9 cellular contexts compared by ENCODE assay signal in the genomic region with DNA sequence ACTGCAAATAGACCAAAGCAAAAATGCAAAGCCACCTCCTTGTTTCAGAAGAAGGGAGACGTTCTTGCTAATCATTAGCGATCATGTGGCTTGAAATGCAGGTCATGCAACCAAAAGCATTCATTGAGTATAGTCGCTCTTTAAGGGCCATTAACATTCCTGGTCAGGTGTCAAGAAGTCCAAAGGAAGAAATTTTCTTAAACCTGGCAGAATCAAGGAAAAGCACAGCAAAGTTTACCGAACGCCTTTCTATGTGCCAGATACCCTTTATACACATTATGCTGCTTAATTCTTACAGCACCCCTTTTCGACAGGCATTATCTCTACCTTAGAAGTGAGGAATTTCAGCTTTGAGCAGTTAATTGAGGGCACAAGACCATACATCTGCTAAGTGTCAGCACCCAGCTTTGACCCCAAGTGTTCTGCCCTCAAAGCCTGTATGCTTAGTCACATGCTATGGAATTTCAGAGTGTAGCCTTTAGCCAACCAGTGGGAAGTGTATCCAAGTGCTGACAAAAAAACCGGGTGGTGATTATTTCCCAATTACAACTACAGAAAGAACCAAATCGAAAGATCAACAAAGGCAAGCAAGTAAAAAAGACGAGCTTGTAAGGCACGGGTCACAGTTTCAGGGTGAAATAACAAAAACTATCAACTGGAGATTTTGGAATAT.
DNase-seq lines count a peak whose midpoint lies in the region; TF ChIP-seq lines count a peak whose summit lies in the region.
"Had no signal": no experiment of that assay in that cellular context is flagged by ENCODE, and none has a peak within 500 bp of the region (broad histone marks: within the 10 kb centered on the region; RNA-seq: fewer than 3 reads in every experiment).

No MANE protein-coding gene starts in this region.

- DNase-seq in astrocyte of the spinal cord (ENCODE audit: low read depth, low spot score) = peak; percentile 64
- peak; percentile 82 for DNase-seq in kidney tubule cell (ENCODE audit: low spot score)
- DNase-seq in stromal cell of bone marrow (ENCODE audit: low read depth) = peak; percentile 58
- no peak for DNase-seq in NK-92 treated with Interleukin-12 subunit alpha and Interleukin-12 subunit beta, amount 100 ng/mL, for 24 hours (lab: John Stamatoyannopoulos, UW)
- DNase-seq in dedifferentiated amniotic fluid mesenchymal stem cell (ENCODE audit: extremely low spot score) = no peak
- no peak for DNase-seq in NCI-H524 treated with DMSO at 0.1 percent for 48 hours (lab: John Stamatoyannopoulos, UW)
- DNase-seq: effector CD8-positive, alpha-beta T cell had no signal

- no peaks in the 10 kb centered on the region for H3K9me3 ChIP-seq in HEK293 (ENCODE audit: control insufficient read depth, insufficient read depth, low read depth, low read length)

- TF ChIP-seq CTCF in HEK293 (tag by site-specific recombination; IDR thresholded peaks at IDR 0.05) = no peak
- TF ChIP-seq CTCF in astrocyte of the spinal cord (IDR thresholded peaks at IDR 0.05; ENCODE audit: low read depth, low read length) = no peak

- no peak overlapping the region for H3K4me3 ChIP-seq in HEK293 (ENCODE audit: low read depth, low read length)
- peak overlapping the region; percentile 10 for H3K4me3 ChIP-seq in astrocyte of the spinal cord (ENCODE audit: low read depth, low read length)

- H3K36me3 ChIP-seq in HEK293 (ENCODE audit: control insufficient read depth in 2 of 2, insufficient read depth in 1 of 2, low read length in 2 of 2) = peaks cover 0 to 10% of the 10 kb centered on the region in 2 experiments; a peak in 2 of 3 replicates

- in situ Hi-C loops in astrocyte of the spinal cord (cut with HindIII; ENCODE audit: low sequenced_read_pairs) = no loop called here

- no peak overlapping the region for H3K27ac ChIP-seq in HEK293 (ENCODE audit: extremely low read depth, low read depth, low read length)
- H3K27ac ChIP-seq: parathyroid adenoma had no signal

- H3K4me1 ChIP-seq in HEK293 (ENCODE audit: control insufficient read depth, insufficient read depth, low read length) = peaks cover 8% of the 10 kb centered on the region

- CTCF ChIA-PET in HEK293 (lab: Yijun Ruan, JAX) = no interaction called here

- POLR2A ChIA-PET in HEK293 (lab: Yijun Ruan, JAX) = no interaction called here

TF ChIP-seq in HEK293, 187 proteins besides CTCF, POLR2A, EP300 and RAD21:
- TF ChIP-seq ZNF654 (tag by site-specific recombination; IDR thresholded peaks at IDR 0.05; ENCODE audit: low read depth) (no peak), ZNF600 (tag by site-specific recombination; IDR thresholded peaks at IDR 0.05) (0 out of 2 replicates have a peak, but pooled peaks have one; percentile 31), ZSCAN30 (tag by site-specific recombination; IDR thresholded peaks at IDR 0.05) (no peak)

Comparison
In these comparisons a context has a peak if more than half of its experiments do, and no peak if none do; other contexts are left out.
1. DNase-seq: peak in astrocyte of the spinal cord (single experiment), kidney tubule cell (single experiment) and stromal cell of bone marrow (single experiment); none in NK-92 treated with Interleukin-12 subunit alpha and Interleukin-12 subunit beta, amount 100 ng/mL, for 24 hours (single experiment), dedifferentiated amniotic fluid mesenchymal stem cell (single experiment) and NCI-H524 treated with DMSO at 0.1 percent for 48 hours (single experiment).